In the genomic region with DNA sequence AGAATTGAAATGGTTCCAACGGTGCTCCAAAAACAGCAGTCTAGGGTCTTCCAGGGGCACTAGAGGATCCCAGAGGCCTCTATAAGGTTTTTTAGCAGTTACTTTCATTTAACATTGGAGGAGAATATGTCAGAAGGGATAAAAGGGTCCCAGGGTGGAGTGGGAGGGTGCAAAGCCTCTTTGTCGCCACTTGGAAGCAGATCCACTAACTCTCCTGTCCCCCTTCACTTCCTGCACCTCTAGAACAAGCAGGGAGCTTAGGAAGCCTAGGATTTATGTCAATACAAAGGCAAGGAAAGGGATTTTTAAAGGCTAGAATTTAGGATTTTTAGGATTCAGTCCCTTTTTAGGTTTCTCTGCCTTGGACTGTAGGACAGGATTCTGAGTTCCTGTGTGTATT, we compare ENCODE assay signal across 17 cellular contexts.
DNase-seq lines count a peak whose midpoint lies in the region; ATAC-seq lines count a peak whose summit lies in the region.
"Had no signal": no experiment of that assay in that cellular context is flagged by ENCODE, and none has a peak within 500 bp of the region (broad histone marks: within the 10 kb centered on the region; RNA-seq: fewer than 3 reads in every experiment).

No MANE protein-coding gene starts in this region.

- no peaks in the 10 kb centered on the region for H3K27me3 ChIP-seq in BLaER1 treated with 17β-estradiol and CSF1 and Interleukin-3, amounts not matched to agents 10 nM and 100 nM
- H3K27me3 ChIP-seq in muscle layer of colon (ENCODE audit: control insufficient read depth in 1 of 2, insufficient read depth in 2 of 2, low read length in 2 of 2) (no peaks in the 10 kb centered on the region), rectal smooth muscle tissue (ENCODE audit: control insufficient read depth, insufficient read depth, low read length) (no peaks in the 10 kb centered on the region)

- H3K4me2 ChIP-seq in BLaER1 treated with 17β-estradiol and CSF1 and Interleukin-3, amounts not matched to agents 10 nM and 100 nM, result peak overlapping the region in 10 of 11 experiments; percentile 31 to 73 (median 51); a peak in 17 of 22 replicates

- ATAC-seq in GM18870 (IDR thresholded peaks at IDR 0.05; ENCODE audit: unreplicated experiment) (no peak), HG03432 (IDR thresholded peaks at IDR 0.05; ENCODE audit: unreplicated experiment) (no peak)
- ATAC-seq: Panc1 had no signal

- no peak overlapping the region for H3K4me3 ChIP-seq in BLaER1 treated with 17β-estradiol and CSF1 and Interleukin-3, amounts not matched to agents 10 nM and 100 nM
- H3K4me3 ChIP-seq in muscle layer of colon (ENCODE audit: low read depth in 1 of 2, low read length in 2 of 2) (no peak overlapping the region), rectal smooth muscle tissue (ENCODE audit: low read length) (no peak overlapping the region)

- H3K9ac ChIP-seq in BLaER1 treated with 17β-estradiol and CSF1 and Interleukin-3, amounts not matched to agents 10 nM and 100 nM, result no peak overlapping the region
- H3K9ac ChIP-seq in muscle layer of colon (ENCODE audit: low read length), result no peak overlapping the region
- H3K9ac ChIP-seq in rectal smooth muscle tissue (ENCODE audit: low read length), result no peak overlapping the region

- H4K20me1 ChIP-seq in BLaER1 treated with 17β-estradiol and CSF1 and Interleukin-3, amounts not matched to agents 10 nM and 100 nM, result no peaks in the 10 kb centered on the region

- no peak for DNase-seq in activated CD8-positive, alpha-beta memory T cell treated with anti-CD3 and anti-CD28 coated beads, Interleukin-2, amount 50 U/mL, for 4 hours
- DNase-seq: Caco-2; CD4-positive, alpha-beta memory T cell; DMS153; GOT3; HCEC 1CT; NCI-H1105; NCI-H2029; NCI-H510A; NCI-H748 treated with DMSO at 0.1 percent for 48 hours had no signal

- H3K27ac ChIP-seq in BLaER1 treated with 17β-estradiol and CSF1 and Interleukin-3, amounts not matched to agents 10 nM and 100 nM, result peak overlapping the region in 1 of 11 experiments; percentile 52; a peak in 1 of 22 replicates
- H3K27ac ChIP-seq in angular gyrus (ENCODE audit: low read depth, low read length), result peak overlapping the region; percentile 24
- peak overlapping the region; percentile 54 for H3K27ac ChIP-seq in muscle layer of colon (ENCODE audit: low read depth, low read length)
- peak overlapping the region; percentile 63 for H3K27ac ChIP-seq in rectal smooth muscle tissue (ENCODE audit: low read depth, low read length)

- H3K36me3 ChIP-seq in BLaER1 treated with 17β-estradiol and CSF1 and Interleukin-3, amounts not matched to agents 10 nM and 100 nM, result no peaks in the 10 kb centered on the region
- H3K36me3 ChIP-seq in muscle layer of colon (ENCODE audit: insufficient read depth, low read length) (no peaks in the 10 kb centered on the region), rectal smooth muscle tissue (ENCODE audit: control insufficient read depth, insufficient read depth, low read length) (no peaks in the 10 kb centered on the region)

- H3K4me1 ChIP-seq in BLaER1 treated with 17β-estradiol and CSF1 and Interleukin-3, amounts not matched to agents 10 nM and 100 nM, result peaks cover 18 to 28% (median 24%) of the 10 kb centered on the region in 10 experiments
- H3K4me1 ChIP-seq in muscle layer of colon (ENCODE audit: insufficient read depth, low read length) (peaks cover 16% of the 10 kb centered on the region), rectal smooth muscle tissue (ENCODE audit: control insufficient read depth, insufficient read depth, low read length) (peaks cover 14% of the 10 kb centered on the region)
- H3K4me1 ChIP-seq: Caco-2 had no signal

- no peaks in the 10 kb centered on the region for H3K9me3 ChIP-seq in BLaER1 treated with 17β-estradiol and CSF1 and Interleukin-3, amounts not matched to agents 10 nM and 100 nM (replicated peaks in 1 of 11)
- no peaks in the 10 kb centered on the region for H3K9me3 ChIP-seq in muscle layer of colon (ENCODE audit: low read length)
- H3K9me3 ChIP-seq: Caco-2 had no signal
